13 cellular contexts compared by ENCODE assay signal in the genomic region with DNA sequence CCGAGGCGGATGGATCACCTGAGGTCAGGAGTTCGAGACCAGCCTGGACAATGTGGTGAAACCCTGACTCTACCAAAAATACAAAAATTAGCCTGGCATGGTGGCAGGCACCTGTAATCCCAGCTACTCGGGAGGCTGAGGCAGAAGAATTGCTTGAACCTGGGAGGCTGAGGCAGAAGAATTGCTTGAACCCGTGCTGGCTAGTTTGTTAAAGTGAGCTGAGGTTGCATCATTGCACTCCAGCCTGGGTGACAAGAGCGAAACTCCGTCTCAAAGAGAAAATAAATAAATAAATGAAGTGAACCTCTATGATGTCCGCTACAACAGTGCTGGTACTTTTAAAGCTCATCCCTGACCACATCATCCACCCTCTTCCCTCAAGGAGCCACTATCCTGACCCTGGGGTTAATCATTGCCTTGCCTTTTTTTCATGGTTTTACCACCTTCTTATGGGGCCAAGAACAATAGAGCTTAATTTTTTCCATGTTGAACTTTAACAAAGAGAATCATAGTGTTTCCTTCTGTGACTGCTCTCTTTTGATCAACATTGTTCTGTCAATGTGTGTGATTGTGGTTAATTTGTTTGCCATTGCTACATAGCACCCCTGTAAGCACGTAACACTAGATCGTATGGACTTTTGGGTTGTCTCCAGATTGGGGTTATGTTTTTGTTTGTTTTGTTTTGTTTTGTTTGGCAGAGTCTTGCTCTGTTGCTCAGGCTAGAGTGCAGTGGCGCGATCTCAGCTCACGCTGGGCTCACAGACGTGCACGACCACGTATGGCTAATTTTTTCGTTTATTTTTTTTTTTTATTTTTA. TPM values are rescaled to one million over a fixed set of nuclear protein-coding genes. Genes with fewer than 3 reads are reported as not detected.
DNase-seq lines count a peak whose midpoint lies in the region; ATAC-seq and TF ChIP-seq lines count a peak whose summit lies in the region.
"Had no signal": no experiment of that assay in that cellular context is flagged by ENCODE, and none has a peak within 500 bp of the region (broad histone marks: within the 10 kb centered on the region; RNA-seq: fewer than 3 reads in every experiment).

No MANE protein-coding gene starts in this region.

- peaks cover 9% of the 10 kb centered on the region for H3K36me3 Mint-ChIP-seq in activated T-helper 17 cell treated with anti-CD3 and anti-CD28 coated beads, Interleukin-2, amount 50 U/mL, for 72 hours (ENCODE audit: low read depth)

- H3K27ac Mint-ChIP-seq in activated T-helper 17 cell treated with anti-CD3 and anti-CD28 coated beads, Interleukin-2, amount 50 U/mL, for 72 hours: no peak overlapping the region
- H3K27ac Mint-ChIP-seq: activated CD8-positive, alpha-beta T cell treated with anti-CD3 and anti-CD28 coated beads, Interleukin-2, amount 10 ng/mL, durations not matched to agents 7 days and 5 days; dendritic cell treated with granulocyte-macrophage colony-stimulating factor and Interleukin-4, amounts not matched to agents 40 ng/mL and 50 ng/mL, for 4 days; HFFc6; memory B cell had no signal

- peaks cover 3% of the 10 kb centered on the region for H3K27me3 Mint-ChIP-seq in activated T-helper 17 cell treated with anti-CD3 and anti-CD28 coated beads, Interleukin-2, amount 50 U/mL, for 72 hours

- DNase-seq in ACHN (peak; percentile 49), NCI-H2081 (lab: John Stamatoyannopoulos, UW) (peak; percentile 25 to 63), epithelial cell of proximal tubule (ENCODE audit: low read depth) (peak; percentile 72), NCI-H1105 treated with DMSO at 0.1 percent for 48 hours (lab: John Stamatoyannopoulos, UW) (no peak)
- DNase-seq in NK-92 treated with Interleukin-12 subunit alpha and Interleukin-12 subunit beta, amount 100 ng/mL, for 24 hours (lab: John Stamatoyannopoulos, UW): no peak
- DNase-seq: activated CD8-positive, alpha-beta T cell treated with anti-CD3 and anti-CD28 coated beads, Interleukin-2, amount 10 ng/mL, durations not matched to agents 7 days and 5 days; HFFc6; NCI-H1048; stimulated activated naive CD8-positive, alpha-beta T cell treated with anti-CD3 and anti-CD28 coated beads, Interleukin-15, Interleukin-2, amounts not matched to agents 100 U/mL and 50 U/mL, for 24 hours had no signal

- no peak for ATAC-seq in activated T-helper 17 cell treated with anti-CD3 and anti-CD28 coated beads, Interleukin-2, amount 50 U/mL, for 72 hours (replicated peaks)
- ATAC-seq: activated CD8-positive, alpha-beta T cell treated with anti-CD3 and anti-CD28 coated beads, Interleukin-2, amount 10 ng/mL, durations not matched to agents 7 days and 5 days; stimulated activated naive CD8-positive, alpha-beta T cell treated with anti-CD3 and anti-CD28 coated beads, Interleukin-15, Interleukin-2, amounts not matched to agents 100 U/mL and 50 U/mL, for 24 hours had no signal

- in situ Hi-C loops in ACHN (cut with HindIII; ENCODE audit: low pct_ligation_motif_present, low pct_unique_long_range_greater_than_20kb, low sequenced_read_pairs): no loop called here

- no peak overlapping the region for H3K4me3 Mint-ChIP-seq in activated T-helper 17 cell treated with anti-CD3 and anti-CD28 coated beads, Interleukin-2, amount 50 U/mL, for 72 hours
- H3K4me3 Mint-ChIP-seq: activated CD8-positive, alpha-beta T cell treated with anti-CD3 and anti-CD28 coated beads, Interleukin-2, amount 10 ng/mL, durations not matched to agents 7 days and 5 days; dendritic cell treated with granulocyte-macrophage colony-stimulating factor and Interleukin-4, amounts not matched to agents 40 ng/mL and 50 ng/mL, for 4 days; HFFc6; memory B cell had no signal

- H3K4me3 ChIP-seq in epithelial cell of proximal tubule (ENCODE audit: low read depth, low read length): no peak overlapping the region
- H3K4me3 ChIP-seq: ascending aorta had no signal

- no peaks in the 10 kb centered on the region for H3K9me3 Mint-ChIP-seq in activated T-helper 17 cell treated with anti-CD3 and anti-CD28 coated beads, Interleukin-2, amount 50 U/mL, for 72 hours
- H3K9me3 Mint-ChIP-seq: dendritic cell treated with granulocyte-macrophage colony-stimulating factor and Interleukin-4, amounts not matched to agents 40 ng/mL and 50 ng/mL, for 4 days; HFFc6; memory B cell had no signal

- no peaks in the 10 kb centered on the region for H3K4me1 Mint-ChIP-seq in activated T-helper 17 cell treated with anti-CD3 and anti-CD28 coated beads, Interleukin-2, amount 50 U/mL, for 72 hours

- TF ChIP-seq CTCF in epithelial cell of proximal tubule (conservative IDR thresholded peaks at IDR 0.05; ENCODE audit: low read depth, low read length): no peak

RNA-seq across cellular contexts. Expression of a gene that starts 17.1 kb away (rescaled TPM):
- total RNA-seq in epithelial cell of proximal tubule: 90.3 and 143 TPM in 2 replicates
- total RNA-seq in activated T-helper 17 cell treated with anti-CD3 and anti-CD28 coated beads, Interleukin-2, amount 50 U/mL, for 72 hours: 10 to 100 TPM; 45.9 to 59.2 TPM

RNA-seq across cellular contexts. Expression of a gene that starts 17.3 kb away (rescaled TPM):
- 51.5 and 90.9 TPM in 2 replicates for total RNA-seq in epithelial cell of proximal tubule
- total RNA-seq in activated T-helper 17 cell treated with anti-CD3 and anti-CD28 coated beads, Interleukin-2, amount 50 U/mL, for 72 hours: 10 to 100 TPM; 33.8 to 72.0 TPM

RNA-seq across cellular contexts. Expression of a gene that starts 22.4 kb away (rescaled TPM):
- total RNA-seq in epithelial cell of proximal tubule: 62.8 and 65.8 TPM in 2 replicates
- 100 to 1,000 TPM in 1 of 2 donors, 10 to 100 TPM in 1; 54.0 to 106 TPM for total RNA-seq in activated T-helper 17 cell treated with anti-CD3 and anti-CD28 coated beads, Interleukin-2, amount 50 U/mL, for 72 hours

RNA-seq across cellular contexts. Expression of a gene that starts 45.9 kb away (rescaled TPM):
- total RNA-seq in epithelial cell of proximal tubule: not detected in 2 replicates
- not detected for total RNA-seq in activated T-helper 17 cell treated with anti-CD3 and anti-CD28 coated beads, Interleukin-2, amount 50 U/mL, for 72 hours
- total RNA-seq: activated CD8-positive, alpha-beta T cell treated with anti-CD3 and anti-CD28 coated beads, Interleukin-2, amount 10 ng/mL, durations not matched to agents 7 days and 5 days; ascending aorta; HFFc6 had no signal

RNA-seq across cellular contexts. Expression of a gene that starts 55.5 kb away (rescaled TPM):
- not detected in 2 replicates for total RNA-seq in epithelial cell of proximal tubule
- total RNA-seq in activated T-helper 17 cell treated with anti-CD3 and anti-CD28 coated beads, Interleukin-2, amount 50 U/mL, for 72 hours: not detected
- total RNA-seq: activated CD8-positive, alpha-beta T cell treated with anti-CD3 and anti-CD28 coated beads, Interleukin-2, amount 10 ng/mL, durations not matched to agents 7 days and 5 days; ascending aorta; HFFc6 had no signal

Comparison
In these comparisons a context has a peak if more than half of its experiments do, and no peak if none do; other contexts are left out.
1. DNase-seq: peak in ACHN (single experiment), NCI-H2081 (2 of 2) and epithelial cell of proximal tubule (single experiment); none in NCI-H1105 treated with DMSO at 0.1 percent for 48 hours (single experiment) and NK-92 treated with Interleukin-12 subunit alpha and Interleukin-12 subunit beta, amount 100 ng/mL, for 24 hours (single experiment).